Comparison of ENCODE assay signal across 1 cellular context in genomic region chr16:58661199-58661830, GRCh38.
A peak's percentile ranks its signal among the peaks of the same experiment; 100 is the strongest.
TF ChIP-seq lines count a peak whose summit lies in the region.

No MANE protein-coding gene starts in this region.

TF ChIP-seq in GM12878, 131 proteins besides CTCF, POLR2A, EP300 and RAD21 (continued from another document):
- TF ChIP-seq SMC3 (IDR thresholded peaks at IDR 0.05; ENCODE audit: borderline replicate concordance, low read length) (peak; percentile 49; the same call in 1 of the 2 replicates), CHD2 (IDR thresholded peaks at IDR 0.05; ENCODE audit: borderline replicate concordance, low read depth, low read length) (no peak), PKNOX1 (IDR thresholded peaks at IDR 0.05) (peak; percentile 59)
TF ChIP-seq in GM12878: peak in this region for 3.
